9 cellular contexts compared by ENCODE assay signal in genomic region chr11:80727315-80727714, GRCh38.
DNase-seq lines count a peak whose midpoint lies in the region; ATAC-seq and TF ChIP-seq lines count a peak whose summit lies in the region.
"Had no signal": no experiment of that assay in that cellular context is flagged by ENCODE, and none has a peak within 500 bp of the region (broad histone marks: within the 10 kb centered on the region; RNA-seq: fewer than 3 reads in every experiment).

No MANE protein-coding gene starts in this region.

- no peaks in the 10 kb centered on the region for H3F3A ChIP-seq in PC-3 (ENCODE audit: low read length, unreplicated experiment)

- ATAC-seq in HG02938 (IDR thresholded peaks at IDR 0.05; ENCODE audit: unreplicated experiment) (peak; percentile 71), PC-3 (no peak), left colon (peak; percentile 64)
- ATAC-seq in stimulated activated effector memory CD8-positive, alpha-beta T cell treated with anti-CD3 and anti-CD28 coated beads, Interleukin-12 subunit alpha, Interleukin-12 subunit beta, amount 100 ng/mL, for 72 hours = no peak

- no peak overlapping the region for H3K4me2 ChIP-seq in PC-3 (ENCODE audit: low read length)

- no peaks in the 10 kb centered on the region for H3K36me3 Mint-ChIP-seq in stimulated activated effector memory CD8-positive, alpha-beta T cell treated with anti-CD3 and anti-CD28 coated beads, Interleukin-12 subunit alpha, Interleukin-12 subunit beta, amount 100 ng/mL, for 72 hours

- no peaks in the 10 kb centered on the region for H3K4me1 Mint-ChIP-seq in stimulated activated effector memory CD8-positive, alpha-beta T cell treated with anti-CD3 and anti-CD28 coated beads, Interleukin-12 subunit alpha, Interleukin-12 subunit beta, amount 100 ng/mL, for 72 hours
- H3K4me1 Mint-ChIP-seq: B cell had no signal

- no TSS peak for BruUV-seq in PC-3 (replicated peaks; lab: Mats Ljungman, UMichigan)

- no peak overlapping the region for H3K4me3 Mint-ChIP-seq in stimulated activated effector memory CD8-positive, alpha-beta T cell treated with anti-CD3 and anti-CD28 coated beads, Interleukin-12 subunit alpha, Interleukin-12 subunit beta, amount 100 ng/mL, for 72 hours
- H3K4me3 Mint-ChIP-seq: B cell had no signal

- H3K79me2 ChIP-seq in PC-3 (ENCODE audit: low read length) = no peaks in the 10 kb centered on the region

- POLR2A ChIA-PET in PC-3 (lab: Charles Lee; ENCODE audit: unreplicated experiment) = no interaction called here

- no peaks in the 10 kb centered on the region for H3K27me3 ChIP-seq in PC-3 (ENCODE audit: low read length)
- no peaks in the 10 kb centered on the region for H3K27me3 ChIP-seq in prostate gland (replicated peaks; ENCODE audit: insufficient read depth)

- no peak overlapping the region for H3K27ac Mint-ChIP-seq in stimulated activated effector memory CD8-positive, alpha-beta T cell treated with anti-CD3 and anti-CD28 coated beads, Interleukin-12 subunit alpha, Interleukin-12 subunit beta, amount 100 ng/mL, for 72 hours
- H3K27ac Mint-ChIP-seq: B cell had no signal

- 24% methylated on average over 3 of the region's 3 CpGs for WGBS in prostate gland

- H3K9me3 ChIP-seq in PC-3 (ENCODE audit: low read length) (0 out of 2 replicates have a peak, but pooled peaks cover 7% of the 10 kb centered on the region), prostate gland (no peaks in the 10 kb centered on the region)

- H2AFZ ChIP-seq in PC-3 (ENCODE audit: low read length) = no peak overlapping the region

- H3K36me3 ChIP-seq in PC-3 (ENCODE audit: low read depth, low read length) (no peaks in the 10 kb centered on the region), prostate gland (no peaks in the 10 kb centered on the region)

- peaks cover 11% of the 10 kb centered on the region for H3K9me3 Mint-ChIP-seq in stimulated activated effector memory CD8-positive, alpha-beta T cell treated with anti-CD3 and anti-CD28 coated beads, Interleukin-12 subunit alpha, Interleukin-12 subunit beta, amount 100 ng/mL, for 72 hours

- TF ChIP-seq POLR2A in prostate gland (IDR thresholded peaks at IDR 0.05) = no peak

- H3K4me1 ChIP-seq in PC-3 (ENCODE audit: insufficient read depth, low read length) = peaks cover 10% of the 10 kb centered on the region; the same call in 1 of the 2 replicates
- no peaks in the 10 kb centered on the region for H3K4me1 ChIP-seq in prostate gland (replicated peaks)

- TF ChIP-seq CTCF in PC-3 (conservative IDR thresholded peaks at IDR 0.05; ENCODE audit: low read depth, low read length) (peak; percentile 44), prostate gland (IDR thresholded peaks at IDR 0.05) (peak in 1 of 4 experiments; percentile 27)

- H4K20me1 ChIP-seq in PC-3 (ENCODE audit: low read length) = no peaks in the 10 kb centered on the region

- CTCF ChIA-PET in PC-3 (lab: Charles Lee) = no interaction called here

- H3K27ac ChIP-seq in PC-3 (ENCODE audit: low read length) (no peak overlapping the region), prostate gland (no peak overlapping the region)

- no peak overlapping the region for H3K9ac ChIP-seq in PC-3 (ENCODE audit: low read length)

- intact Hi-C loops in PC-3 (cut with micrococcal nuclease) (no loop called here), left colon (cut with DNase I, micrococcal nuclease) (no loop called here), prostate gland (cut with DNase I) (no loop called here)

- no peak overlapping the region for H3K4me3 ChIP-seq in PC-3 (ENCODE audit: low read length)
- no peak overlapping the region for H3K4me3 ChIP-seq in prostate gland

- no peaks in the 10 kb centered on the region for H3K9me2 ChIP-seq in PC-3 (replicated peaks; ENCODE audit: low read length)

- peak; percentile 6 for DNase-seq in NCI-H82 (lab: John Stamatoyannopoulos, UW)
- DNase-seq in NCI-H82 treated with DMSO at 0.1 percent for 48 hours (lab: John Stamatoyannopoulos, UW; ENCODE audit: unreplicated experiment) = no peak
- DNase-seq in PC-3 = peak; percentile 44
- peak in 1 of 2 donors; percentile 9 for DNase-seq in left colon
- no peak for DNase-seq in stimulated activated effector memory CD8-positive, alpha-beta T cell treated with anti-CD3 and anti-CD28 coated beads, Interleukin-12 subunit alpha, Interleukin-12 subunit beta, amount 100 ng/mL, for 72 hours (ENCODE audit: low spot score in 2 of 2)
- no peak for DNase-seq in activated effector memory CD4-positive, alpha-beta T cell treated with Interleukin-2 at 50 U/mL for 16 hours
- DNase-seq in prostate gland (ENCODE audit: low spot score) = no peak

Comparison
In these comparisons a context has a peak if more than half of its experiments do, and no peak if none do; other contexts are left out.
1. DNase-seq: peak in NCI-H82 (single experiment) and PC-3 (single experiment); none in NCI-H82 treated with DMSO at 0.1 percent for 48 hours (single experiment), stimulated activated effector memory CD8-positive, alpha-beta T cell treated with anti-CD3 and anti-CD28 coated beads, Interleukin-12 subunit alpha, Interleukin-12 subunit beta, amount 100 ng/mL, for 72 hours (0 of 2), activated effector memory CD4-positive, alpha-beta T cell treated with Interleukin-2 at 50 U/mL for 16 hours (single experiment) and prostate gland (single experiment).
2. ATAC-seq: peak in HG02938 (single experiment) and left colon (single experiment); none in PC-3 (single experiment) and stimulated activated effector memory CD8-positive, alpha-beta T cell treated with anti-CD3 and anti-CD28 coated beads, Interleukin-12 subunit alpha, Interleukin-12 subunit beta, amount 100 ng/mL, for 72 hours (single experiment).